ENCODE assay signal across 1 cellular context in the genomic region with DNA sequence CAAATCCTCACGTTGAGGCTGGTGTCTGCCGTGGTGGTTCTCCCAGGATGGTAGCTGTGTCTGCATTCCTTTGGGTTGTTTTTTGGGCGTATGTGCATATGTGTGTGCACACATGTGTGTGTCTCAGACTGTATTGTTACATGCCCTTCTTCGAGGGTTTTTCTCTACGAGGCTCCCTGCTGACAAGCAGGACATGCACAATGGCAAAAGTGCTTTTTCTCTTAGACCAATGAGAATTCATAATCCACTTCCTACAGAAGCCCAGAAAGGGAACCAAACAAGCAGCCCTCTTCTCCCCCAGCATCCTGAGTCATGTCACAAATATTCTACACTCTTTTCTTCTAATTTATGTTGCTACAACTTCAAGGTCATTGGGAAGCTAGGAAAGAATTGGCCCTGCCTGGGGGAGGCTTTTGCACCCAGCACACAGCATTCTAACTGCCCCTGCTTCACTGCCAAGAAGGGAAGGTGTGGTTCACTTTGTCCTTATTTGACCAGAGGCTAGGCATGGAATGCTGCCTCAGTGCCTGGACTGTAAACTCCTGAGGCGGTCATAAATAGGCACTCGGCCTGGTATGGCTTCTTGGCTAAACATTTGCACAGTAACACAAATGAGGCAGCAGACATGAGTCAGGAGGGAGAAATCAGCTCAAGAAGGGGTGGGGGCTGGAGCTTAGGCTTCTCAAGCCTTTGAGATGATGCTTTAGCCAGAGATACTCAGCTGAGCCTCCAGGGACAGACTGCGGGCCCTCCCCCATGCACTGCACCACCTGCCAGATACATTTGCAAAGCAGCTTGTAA.
TF ChIP-seq lines count a peak whose summit lies in the region.

No MANE protein-coding gene starts in this region.

TF ChIP-seq in H1, 55 proteins besides CTCF, POLR2A, EP300 and RAD21 (continued from another document):
- TF ChIP-seq CTBP2 (IDR thresholded peaks at IDR 0.05; ENCODE audit: borderline replicate concordance, insufficient read depth, insufficient read length, low read length), result no peak
- TF ChIP-seq CBX8 (IDR thresholded peaks at IDR 0.05; ENCODE audit: borderline replicate concordance, low read depth, low read length), result no peak
- no peak for TF ChIP-seq CBX5 (IDR thresholded peaks at IDR 0.05; ENCODE audit: low read depth, low read length)
- no peak for TF ChIP-seq BCL11A (IDR thresholded peaks at IDR 0.05; ENCODE audit: low read depth in 2 of 2, low read length in 2 of 2)
- no peak for TF ChIP-seq PHF8 (conservative IDR thresholded peaks at IDR 0.05; ENCODE audit: low read depth, low read length)
- no peak for TF ChIP-seq NANOG (IDR thresholded peaks at IDR 0.05; ENCODE audit: insufficient read depth, low read depth, low read length, poor library complexity, severe bottlenecking)
- TF ChIP-seq SP1 (IDR thresholded peaks at IDR 0.05; ENCODE audit: low read depth, low read length), result no peak
- TF ChIP-seq, protein P1, sequence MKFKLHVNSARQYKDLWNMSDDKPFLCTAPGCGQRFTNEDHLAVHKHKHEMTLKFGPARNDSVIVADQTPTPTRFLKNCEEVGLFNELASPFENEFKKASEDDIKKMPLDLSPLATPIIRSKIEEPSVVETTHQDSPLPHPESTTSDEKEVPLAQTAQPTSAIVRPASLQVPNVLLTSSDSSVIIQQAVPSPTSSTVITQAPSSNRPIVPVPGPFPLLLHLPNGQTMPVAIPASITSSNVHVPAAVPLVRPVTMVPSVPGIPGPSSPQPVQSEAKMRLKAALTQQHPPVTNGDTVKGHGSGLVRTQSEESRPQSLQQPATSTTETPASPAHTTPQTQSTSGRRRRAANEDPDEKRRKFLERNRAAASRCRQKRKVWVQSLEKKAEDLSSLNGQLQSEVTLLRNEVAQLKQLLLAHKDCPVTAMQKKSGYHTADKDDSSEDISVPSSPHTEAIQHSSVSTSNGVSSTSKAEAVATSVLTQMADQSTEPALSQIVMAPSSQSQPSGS (IDR thresholded peaks at IDR 0.05; ENCODE audit: low read length), result no peak
- no peak for TF ChIP-seq ZNF274 (IDR thresholded peaks at IDR 0.05; ENCODE audit: borderline replicate concordance, extremely low read depth, low read length)
- TF ChIP-seq, protein P2, sequence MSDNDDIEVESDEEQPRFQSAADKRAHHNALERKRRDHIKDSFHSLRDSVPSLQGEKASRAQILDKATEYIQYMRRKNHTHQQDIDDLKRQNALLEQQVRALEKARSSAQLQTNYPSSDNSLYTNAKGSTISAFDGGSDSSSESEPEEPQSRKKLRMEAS (IDR thresholded peaks at IDR 0.05), result no peak
- no peak for TF ChIP-seq HDAC6 (IDR thresholded peaks at IDR 0.05; ENCODE audit: low read depth, low read length)
